Comparison of ENCODE assay signal across 24 cellular contexts in genomic region chr1:37152491-37152890, GRCh38.
"Had no signal": no experiment of that assay in that cellular context is flagged by ENCODE, and none has a peak within 500 bp of the region (broad histone marks: within the 10 kb centered on the region; RNA-seq: fewer than 3 reads in every experiment).

No MANE protein-coding gene starts in this region.

- DNase-seq: activated B cell treated with CpG ODN at 0.5 μM for 24 hours; activated CD4-positive, alpha-beta T cell treated with anti-CD3 and anti-CD28 coated beads, Interleukin-2, amount 10 ng/mL, durations not matched to agents 7 days and 5 days; activated CD8-positive, alpha-beta T cell treated with anti-CD3 and anti-CD28 coated beads for 36 hours; activated gamma-delta T cell; activated naive CD4-positive, alpha-beta T cell treated with anti-CD3 and anti-CD28 coated beads for 36 hours; activated T-cell treated with anti-CD3 and anti-CD28 coated beads for 4 hours; activated T-cell treated with anti-CD3 and anti-CD28 coated beads, Interleukin-2, amount 50 U/mL, for 48 hours; amygdala; MG63; MV-4-11; NCI-H1105; NCI-H1436; NCI-H1694 treated with DMSO at 0.1 percent for 48 hours; NCI-H2029 treated with DMSO at 0.1 percent for 48 hours; NCI-H345; NCI-H510A; NCI-H526 treated with DMSO at 0.1 percent for 48 hours; NCI-H82; NK-92 treated with Interleukin-12 subunit alpha and Interleukin-12 subunit beta, amount 100 ng/mL, for 24 hours; PC-3; SIG-M5; T-helper 17 cell; T1000 had no signal

- H3K36me3 ChIP-seq: MG63 had no signal

- H3K9me3 ChIP-seq: MG63 had no signal

- H3K4me3 ChIP-seq: MG63 had no signal

- H3K27me3 ChIP-seq: MG63 had no signal

- ATAC-seq: activated CD8-positive, alpha-beta T cell treated with anti-CD3 and anti-CD28 coated beads for 36 hours; activated T-helper 17 cell treated with anti-CD3 and anti-CD28 coated beads, Interleukin-2, amount 50 U/mL, for 72 hours; PC-3; T-helper 17 cell had no signal
